ENCODE assay signal across 17 cellular contexts in genomic region chr5:62722360-62722759, GRCh38.
DNase-seq lines count a peak whose midpoint lies in the region; ATAC-seq and TF ChIP-seq lines count a peak whose summit lies in the region.
"Had no signal": no experiment of that assay in that cellular context is flagged by ENCODE, and none has a peak within 500 bp of the region (broad histone marks: within the 10 kb centered on the region; RNA-seq: fewer than 3 reads in every experiment).

No MANE protein-coding gene starts in this region.

- H3K9me3 ChIP-seq in spleen: no peaks in the 10 kb centered on the region

- peaks cover 0 to 8% (median 4%) of the 10 kb centered on the region in 6 donors for H3K4me1 ChIP-seq in spleen

- intact Hi-C loops in spleen (cut with DNase I; ENCODE audit: low total_unique reads) (no loop called here), CD14-positive monocyte (cut with micrococcal nuclease) (no loop called here)

- ATAC-seq in WTC11: peak; percentile 58
- ATAC-seq in GM18867 (IDR thresholded peaks at IDR 0.05; ENCODE audit: unreplicated experiment): no peak
- ATAC-seq: PC-3 had no signal

- TF ChIP-seq POLR2A in spleen (IDR thresholded peaks at IDR 0.05): no peak

- no peaks in the 10 kb centered on the region for H3K36me3 Mint-ChIP-seq in WTC11
- no peaks in the 10 kb centered on the region for H3K36me3 Mint-ChIP-seq in neural crest cell (ENCODE audit: low read depth)
- no peaks in the 10 kb centered on the region for H3K36me3 Mint-ChIP-seq in CD14-positive monocyte

- no peak overlapping the region for H3K4me3 ChIP-seq in GM12864 (ENCODE audit: low read depth, low read length)
- no peak overlapping the region for H3K4me3 ChIP-seq in spleen

- H3K4me1 Mint-ChIP-seq in WTC11: peaks cover 33% of the 10 kb centered on the region
- peaks cover 27% of the 10 kb centered on the region for H3K4me1 Mint-ChIP-seq in neural crest cell
- H3K4me1 Mint-ChIP-seq in CD14-positive monocyte: peaks cover 9% of the 10 kb centered on the region

- H3K9me3 Mint-ChIP-seq in WTC11 (no peaks in the 10 kb centered on the region), neural crest cell (no peaks in the 10 kb centered on the region), CD14-positive monocyte (peaks cover 0 to 2% (median 0%) of the 10 kb centered on the region in 7 donors)

- no peaks in the 10 kb centered on the region; the same call in 1 of the 2 replicates for H3K27me3 Mint-ChIP-seq in WTC11 (ENCODE audit: low read depth)
- peaks cover 5% of the 10 kb centered on the region for H3K27me3 Mint-ChIP-seq in neural crest cell (ENCODE audit: low read depth)
- no peaks in the 10 kb centered on the region for H3K27me3 Mint-ChIP-seq in CD14-positive monocyte (ENCODE audit: low read depth in 3 of 3)

- no peak overlapping the region for H3K27ac Mint-ChIP-seq in WTC11
- no peak overlapping the region for H3K27ac Mint-ChIP-seq in neural crest cell (ENCODE audit: unreplicated experiment)
- no peak overlapping the region for H3K27ac Mint-ChIP-seq in CD14-positive monocyte

- POLR2A ChIA-PET in WTC11 (lab: Charles Lee): no interaction called here

- CTCF ChIA-PET in WTC11 (lab: Charles Lee): no interaction called here

- peak; percentile 18 for TF ChIP-seq CTCF in GM12864 (IDR thresholded peaks at IDR 0.05; ENCODE audit: low read depth, low read length, missing control alignments)
- no peak for TF ChIP-seq CTCF in WTC11 (IDR thresholded peaks at IDR 0.05)
- TF ChIP-seq CTCF in neural crest cell (conservative IDR thresholded peaks at IDR 0.05): peak; percentile 27
- no peak for TF ChIP-seq CTCF in spleen (IDR thresholded peaks at IDR 0.05 in 8 of 11, conservative IDR thresholded peaks at IDR 0.05 in 3 of 11)
- TF ChIP-seq CTCF in CD14-positive monocyte (IDR thresholded peaks at IDR 0.05): no peak

- WGBS in spleen, 5 donors: 78 to 95% (median 87%) methylated on average over 9 of the region's 9 CpGs

- H3K27me3 ChIP-seq in spleen (replicated peaks in 1 of 7): peaks cover 0 to 4% (median 0%) of the 10 kb centered on the region in 7 donors

- H3K27ac ChIP-seq in spleen: no peak overlapping the region

- no peaks in the 10 kb centered on the region for H3K36me3 ChIP-seq in spleen

- H3K4me3 Mint-ChIP-seq in WTC11: no peak overlapping the region
- no peak overlapping the region for H3K4me3 Mint-ChIP-seq in neural crest cell
- H3K4me3 Mint-ChIP-seq in CD14-positive monocyte: no peak overlapping the region

- no peak for DNase-seq in GM12864 (ENCODE audit: low read depth)
- peak; percentile 25 for DNase-seq in HT-29 (ENCODE audit: low spot score)
- DNase-seq in WTC11 (ENCODE audit: low spot score): peak; percentile 20
- DNase-seq in neural crest cell (ENCODE audit: low read depth, low spot score): no peak
- no peak for DNase-seq in foreskin melanocyte
- DNase-seq in spleen: no peak
- DNase-seq in CD14-positive monocyte (ENCODE audit: low spot score): no peak
- DNase-seq: EL, IMR-90, NCI-H1048, NCI-H146, NCI-H2081 treated with DMSO at 0.1 percent for 48 hours, NCI-H2227 treated with DMSO at 0.1 percent for 48 hours, NCI-H524 treated with DMSO at 0.1 percent for 48 hours, PC-3, T-helper 2 cell had no signal

TF ChIP-seq in WTC11, 78 proteins besides CTCF, POLR2A, EP300 and RAD21:
- no peak for TF ChIP-seq ZSCAN18 (CRISPR knock-in tag; IDR thresholded peaks at IDR 0.05)

Comparison
In these comparisons a context has a peak if more than half of its experiments do, and no peak if none do; other contexts are left out.
1. DNase-seq: peak in HT-29 (single experiment) and WTC11 (single experiment); none in GM12864 (single experiment), neural crest cell (single experiment), foreskin melanocyte (single experiment), spleen (single experiment) and CD14-positive monocyte (single experiment).
2. CTCF ChIP-seq: peak in GM12864 (single experiment) and neural crest cell (single experiment); none in WTC11 (single experiment), spleen (0 of 11) and CD14-positive monocyte (single experiment).